8 cellular contexts compared by ENCODE assay signal in the genomic region with DNA sequence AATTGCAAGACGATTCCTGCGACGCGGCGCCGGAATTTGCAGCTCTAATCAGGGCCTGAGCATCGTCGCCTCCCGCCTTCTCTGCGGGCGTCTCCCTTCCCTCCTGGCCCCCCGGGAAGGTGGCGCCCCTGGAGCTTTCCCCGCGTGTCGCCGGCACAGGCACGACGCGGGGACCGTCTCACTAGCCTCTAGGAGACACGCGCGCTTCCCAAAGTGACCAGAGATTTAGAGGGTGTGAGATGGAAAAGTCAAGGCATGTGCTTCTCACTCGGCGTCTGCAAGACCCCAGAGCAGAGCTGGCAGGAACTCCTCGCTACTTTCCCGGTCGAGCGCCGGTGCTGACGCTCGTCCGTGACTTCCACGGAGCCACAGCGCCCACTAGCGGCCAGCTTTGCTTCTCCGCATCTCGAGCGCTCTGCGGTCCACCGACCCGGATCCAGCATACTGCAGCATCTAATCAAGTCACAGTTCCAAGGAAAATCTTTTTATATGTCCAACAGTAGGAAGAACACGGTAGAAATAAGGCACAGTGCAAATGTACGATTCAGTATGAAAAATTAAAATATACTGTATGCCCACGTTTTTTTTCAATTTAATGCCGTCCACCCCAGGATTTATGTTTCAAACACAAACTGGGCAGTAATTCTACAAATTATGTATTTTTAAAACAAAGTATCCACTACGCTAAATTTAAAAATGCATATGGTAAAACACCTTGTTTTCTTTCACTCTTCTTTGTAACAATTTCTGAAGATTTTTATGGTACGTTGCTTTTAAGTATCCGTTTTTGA.
DNase-seq lines count a peak whose midpoint lies in the region; ATAC-seq and TF ChIP-seq lines count a peak whose summit lies in the region.

No MANE protein-coding gene starts in this region.

- ATAC-seq in GM21717 (IDR thresholded peaks at IDR 0.05; ENCODE audit: unreplicated experiment) = peak; percentile 62

- H3K4me3 ChIP-seq in foreskin fibroblast (ENCODE audit: low read depth in 1 of 2, low read length in 2 of 2) (peak overlapping the region; percentile 69 to 72), neuron (ENCODE audit: low read length) (peak overlapping the region; percentile 78)

- peak; percentile 97 for TF ChIP-seq CTCF in foreskin fibroblast (IDR thresholded peaks at IDR 0.05; ENCODE audit: low read depth, low read length)

- H3K27me3 ChIP-seq in neuron (ENCODE audit: insufficient read depth, low read length) = no peaks in the 10 kb centered on the region

- H3K36me3 ChIP-seq in KOPT-K1 (ENCODE audit: insufficient read depth, low read length) (peaks cover 12% of the 10 kb centered on the region), neuron (ENCODE audit: insufficient read depth, low read length) (peaks cover 24% of the 10 kb centered on the region)

- H3K4me1 ChIP-seq in neuron (ENCODE audit: insufficient read depth, low read length) = peaks cover 2% of the 10 kb centered on the region

- H3K9me3 ChIP-seq in KOPT-K1 (ENCODE audit: insufficient read depth, low read length, poor library complexity, severe bottlenecking) (no peaks in the 10 kb centered on the region), neuron (ENCODE audit: low read length) (peaks cover 6% of the 10 kb centered on the region)

- no peak overlapping the region for H2AFZ ChIP-seq in neuron (ENCODE audit: low read depth, low read length)

- DNase-seq in DMS79 (lab: John Stamatoyannopoulos, UW) (peak; percentile 75), SHP77 treated with DMSO at 0.1 percent for 48 hours (lab: John Stamatoyannopoulos, UW) (peak; percentile 81), activated gamma-delta T cell treated with Interleukin-2 at 50 U/mL for 16 hours (peak; percentile 89), foreskin fibroblast (peak; percentile 88 to 97), stromal cell of bone marrow (ENCODE audit: low read depth) (peak; percentile 61)

- H3K27ac ChIP-seq in KOPT-K1 (ENCODE audit: low read depth, low read length, poor library complexity, severe bottlenecking) = peak overlapping the region; percentile 30

Comparison
In these comparisons a context has a peak if more than half of its experiments do, and no peak if none do; other contexts are left out.
1. Peak in every context shown above with its lines: DNase-seq, ATAC-seq, H3K4me3 ChIP-seq and H3K27ac ChIP-seq.